ENCODE assay signal across 10 cellular contexts in the genomic region with DNA sequence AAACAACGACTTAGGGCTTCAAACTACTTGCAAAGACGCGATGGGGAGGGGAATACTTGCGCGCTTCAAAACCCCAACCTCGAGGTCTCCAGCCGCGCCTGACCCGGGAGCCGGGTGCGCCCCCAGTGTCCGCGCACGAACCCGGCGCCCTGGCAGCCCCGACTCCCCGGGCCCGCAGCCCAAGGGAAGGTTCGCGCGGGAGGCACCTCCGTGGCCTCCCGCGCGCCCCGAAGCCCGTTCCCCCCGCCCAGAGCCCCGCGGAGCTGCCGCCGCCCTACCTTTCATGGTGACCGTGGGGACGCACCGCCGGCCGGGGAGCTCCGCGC. TPM values are rescaled to one million over a fixed set of nuclear protein-coding genes. Genes with fewer than 3 reads are reported as not detected.
DNase-seq lines count a peak whose midpoint lies in the region; ATAC-seq and TF ChIP-seq lines count a peak whose summit lies in the region.
"Had no signal": no experiment of that assay in that cellular context is flagged by ENCODE, and none has a peak within 500 bp of the region (broad histone marks: within the 10 kb centered on the region; RNA-seq: fewer than 3 reads in every experiment).

No MANE protein-coding gene starts in this region.

- H3K27ac ChIP-seq in esophagus (ENCODE audit: low read depth in 2 of 2, low read length in 1 of 2) (peak overlapping the region in 1 of 2 donors; percentile 11), muscle layer of duodenum (ENCODE audit: low read length) (no peak overlapping the region), uterus (peak overlapping the region; percentile 65 to 68)

- H3K4me3 ChIP-seq in esophagus (ENCODE audit: low read depth in 1 of 2, low read length in 2 of 2) (peak overlapping the region; percentile 41 to 43), muscle layer of duodenum (ENCODE audit: low read depth in 1 of 2, low read length in 2 of 2) (peak overlapping the region; percentile 59 to 71), uterus (peak overlapping the region; percentile 43)

- no peaks in the 10 kb centered on the region for H3K36me3 Mint-ChIP-seq in activated T-cell treated with anti-CD3 and anti-CD28 coated beads, Interleukin-2, amount 50 U/mL, for 72 hours (ENCODE audit: insufficient read depth in 2 of 2)
- H3K36me3 Mint-ChIP-seq: activated naive CD8-positive, alpha-beta T cell; IgD-negative memory B cell had no signal

- H3K4me1 ChIP-seq in esophagus (ENCODE audit: control insufficient read depth in 2 of 2, insufficient read depth in 2 of 2, low read length in 1 of 2) (peaks cover 0 to 4% of the 10 kb centered on the region in 2 donors), muscle layer of duodenum (ENCODE audit: control insufficient read depth in 1 of 2, insufficient read depth in 2 of 2, low read length in 2 of 2) (peaks cover 0 to 19% of the 10 kb centered on the region in 2 donors), uterus (no peaks in the 10 kb centered on the region)

- intact Hi-C loops in uterus (cut with DNase I; ENCODE audit: low total_unique reads): no loop called here

- no peak overlapping the region for H3K27ac Mint-ChIP-seq in activated T-cell treated with anti-CD3 and anti-CD28 coated beads, Interleukin-2, amount 50 U/mL, for 72 hours
- H3K27ac Mint-ChIP-seq: IgD-negative memory B cell had no signal

- H3K9me3 Mint-ChIP-seq in activated T-cell treated with anti-CD3 and anti-CD28 coated beads, Interleukin-2, amount 50 U/mL, for 72 hours: no peaks in the 10 kb centered on the region

- peak overlapping the region; percentile 39 to 43 for H3K4me3 Mint-ChIP-seq in activated T-cell treated with anti-CD3 and anti-CD28 coated beads, Interleukin-2, amount 50 U/mL, for 72 hours
- H3K4me3 Mint-ChIP-seq: IgD-negative memory B cell had no signal

- peak in 2 of 4 experiments; percentile 8 to 32 for TF ChIP-seq CTCF in uterus (IDR thresholded peaks at IDR 0.05)

- DNase-seq in activated T-cell treated with anti-CD3 and anti-CD28 coated beads, Interleukin-2, amount 50 U/mL, for 72 hours: no peak
- DNase-seq in activated T-cell treated with anti-CD3 and anti-CD28 coated beads, Interleukin-2, amount 50 U/mL, for 1 hour: no peak
- DNase-seq in uterus: peak in 1 of 2 donors; percentile 41
- no peak for DNase-seq in activated gamma-delta T cell (lab: John Stamatoyannopoulos, UW)
- DNase-seq in stimulated activated CD4-positive, alpha-beta T cell treated with anti-CD3 and anti-CD28 coated beads, Interleukin-12 subunit alpha, Interleukin-12 subunit beta, amount 100 ng/mL, for 4 hours: no peak
- DNase-seq in activated CD8-positive, alpha-beta memory T cell treated with anti-CD3 and anti-CD28 coated beads, Interleukin-2, amount 50 U/mL, for 48 hours: no peak

- no peak for ATAC-seq in activated T-cell treated with anti-CD3 and anti-CD28 coated beads, Interleukin-2, amount 50 U/mL, for 72 hours (replicated peaks in 1 of 2)

- H3K4me1 Mint-ChIP-seq in activated T-cell treated with anti-CD3 and anti-CD28 coated beads, Interleukin-2, amount 50 U/mL, for 72 hours (ENCODE audit: low read depth): peaks cover 5% of the 10 kb centered on the region

- H3K27me3 Mint-ChIP-seq in activated T-cell treated with anti-CD3 and anti-CD28 coated beads, Interleukin-2, amount 50 U/mL, for 72 hours (ENCODE audit: low read depth): peaks cover 40% of the 10 kb centered on the region

- 1% methylated on average over 34 to 40 of the region's 40 CpGs for WGBS in esophagus, 2 donors

- no peak for TF ChIP-seq POLR2A in uterus (IDR thresholded peaks at IDR 0.05)

- H3K9me3 ChIP-seq in esophagus (ENCODE audit: control insufficient read depth in 2 of 2, insufficient read depth in 1 of 2, low read depth in 1 of 2, low read length in 1 of 2) (no peaks in the 10 kb centered on the region), muscle layer of duodenum (ENCODE audit: control insufficient read depth in 1 of 2, low read length in 2 of 2) (no peaks in the 10 kb centered on the region), uterus (no peaks in the 10 kb centered on the region)

- H3K27me3 ChIP-seq in esophagus (ENCODE audit: control insufficient read depth in 1 of 2, insufficient read depth in 2 of 2, low read length in 2 of 2) (peaks cover 0 to 8% of the 10 kb centered on the region in 2 donors), muscle layer of duodenum (ENCODE audit: low read depth, low read length) (peaks cover 8% of the 10 kb centered on the region), uterus (no peaks in the 10 kb centered on the region)

- H3K36me3 ChIP-seq in esophagus (ENCODE audit: control insufficient read depth in 2 of 2, insufficient read depth in 2 of 2, low read length in 1 of 2) (no peaks in the 10 kb centered on the region), muscle layer of duodenum (ENCODE audit: control insufficient read depth in 1 of 2, insufficient read depth in 2 of 2, low read length in 2 of 2) (no peaks in the 10 kb centered on the region), uterus (no peaks in the 10 kb centered on the region)

RNA-seq across cellular contexts. Expression of a gene that starts 0.3 kb away (rescaled TPM):
- under 1 TPM in 1 of 2 donors, not detected in 1; 0.05 TPM for total RNA-seq in activated T-cell treated with anti-CD3 and anti-CD28 coated beads, Interleukin-2, amount 50 U/mL, for 72 hours
- 1 to 10 TPM in 1 of 2 donors, under 1 TPM in 1; 0.75 to 1.2 TPM for polyA plus RNA-seq in esophagus
- total RNA-seq in uterus: 10 to 100 TPM; 20.2 to 81.3 (median 29.1) TPM
- polyA plus RNA-seq: IgD-negative memory B cell had no signal

Comparison
In these comparisons a context has a peak if more than half of its experiments do, and no peak if none do; other contexts are left out.
1. RNA of a gene that starts 0.3 kb away (total RNA-seq): 20.2 to 81.3 TPM in uterus; 0.05 TPM in activated T-cell treated with anti-CD3 and anti-CD28 coated beads, Interleukin-2, amount 50 U/mL, for 72 hours; every median in the first group is over 10 times any median in the second.
2. Peak in every context shown above with its lines, with median percentiles within 50 percentile points of each other: H3K4me3 ChIP-seq.